10 cellular contexts compared by ENCODE assay signal in the genomic region with DNA sequence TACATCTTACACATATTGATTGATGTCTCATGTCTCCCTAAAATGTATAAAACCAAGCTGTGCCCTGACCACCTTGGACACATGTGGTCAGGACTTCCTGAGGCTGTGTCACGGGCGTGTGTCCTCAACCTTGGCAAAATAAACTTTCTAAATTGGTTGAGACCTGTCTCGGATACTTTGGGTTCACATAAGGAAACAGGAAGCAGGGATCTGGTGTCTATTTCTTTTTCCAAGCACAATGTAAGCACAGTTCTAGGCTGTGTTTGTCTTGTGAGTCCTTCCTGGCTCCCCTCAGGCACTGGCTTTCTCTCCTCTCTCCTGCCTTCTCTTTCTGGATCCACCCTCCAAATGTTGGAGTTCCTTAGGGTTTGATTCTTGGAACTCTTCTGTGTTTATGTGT. TPM values are rescaled to one million over a fixed set of nuclear protein-coding genes. Genes with fewer than 3 reads are reported as not detected.
A peak's percentile ranks its signal among the peaks of the same experiment; 100 is the strongest.
DNase-seq lines count a peak whose midpoint lies in the region; ATAC-seq and TF ChIP-seq lines count a peak whose summit lies in the region.
"Had no signal": no experiment of that assay in that cellular context is flagged by ENCODE, and none has a peak within 500 bp of the region (broad histone marks: within the 10 kb centered on the region; RNA-seq: fewer than 3 reads in every experiment).

No MANE protein-coding gene starts in this region.

- CTCF ChIA-PET in activated CD4-positive, alpha-beta T cell treated with anti-CD3 and anti-CD28 coated beads, Interleukin-2, amount 10 ng/mL, durations not matched to agents 7 days and 5 days (lab: Charles Lee): interaction anchor here (0.7 to 2.6 kb wide), 5 partner anchors 12 to 73 kb away, joined by 3 to 9 read pairs (median 4); a partner anchor contains a TSS
- CTCF ChIA-PET in WTC11 (lab: Charles Lee): interaction anchor here (4.2 kb wide), 1 partner anchor 26 kb away, joined by 87 read pairs; no protein-coding TSS in a partner anchor

- H3K4me1 Mint-ChIP-seq in activated CD4-positive, alpha-beta T cell treated with anti-CD3 and anti-CD28 coated beads, Interleukin-2, amount 10 ng/mL, durations not matched to agents 7 days and 5 days: peaks cover 61% of the 10 kb centered on the region
- peaks cover 35% of the 10 kb centered on the region for H3K4me1 Mint-ChIP-seq in WTC11
- H3K4me1 Mint-ChIP-seq in stimulated activated naive B cell treated with anti-CD40 and anti-IgM and Interleukin-4, amounts not matched to agents 10 μg/mL and 1 μg/mL and 100 μg/mL, for 72 hours: peaks cover 17 to 35% of the 10 kb centered on the region in 2 donors

- H3K27me3 ChIP-seq in esophagus (ENCODE audit: control insufficient read depth in 1 of 2, insufficient read depth in 2 of 2, low read length in 2 of 2): no peaks in the 10 kb centered on the region

- no peak for DNase-seq in activated CD4-positive, alpha-beta T cell treated with anti-CD3 and anti-CD28 coated beads, Interleukin-2, amount 10 ng/mL, durations not matched to agents 7 days and 5 days
- no peak for DNase-seq in activated CD4-positive, alpha-beta T cell treated with anti-CD3 and anti-CD28 coated beads for 1 hour
- DNase-seq in WTC11 (ENCODE audit: low spot score): no peak
- DNase-seq in stimulated activated naive B cell treated with anti-CD40 and anti-IgM and Interleukin-4, amounts not matched to agents 10 μg/mL and 1 μg/mL and 100 μg/mL, for 72 hours: no peak
- no peak for DNase-seq in NOMO-1 treated with dmso at 0.1 percent for 144 hours (lab: John Stamatoyannopoulos, UW; ENCODE audit: unreplicated experiment)
- no peak for DNase-seq in posterior cingulate gyrus
- DNase-seq: GDM1, hypothalamus had no signal

- H3K9me3 ChIP-seq in esophagus (ENCODE audit: control insufficient read depth in 2 of 2, insufficient read depth in 1 of 2, low read depth in 1 of 2, low read length in 1 of 2): no peaks in the 10 kb centered on the region

- intact Hi-C loops in posterior cingulate gyrus (cut with DNase I): no loop called here

- no peak for TF ChIP-seq CTCF in WTC11 (IDR thresholded peaks at IDR 0.05)

- peaks cover 7% of the 10 kb centered on the region for H3K9me3 Mint-ChIP-seq in activated CD4-positive, alpha-beta T cell treated with anti-CD3 and anti-CD28 coated beads, Interleukin-2, amount 10 ng/mL, durations not matched to agents 7 days and 5 days
- H3K9me3 Mint-ChIP-seq in WTC11: peaks cover 8% of the 10 kb centered on the region
- H3K9me3 Mint-ChIP-seq in stimulated activated naive B cell treated with anti-CD40 and anti-IgM and Interleukin-4, amounts not matched to agents 10 μg/mL and 1 μg/mL and 100 μg/mL, for 72 hours: peaks cover 5 to 6% of the 10 kb centered on the region in 2 donors

- no peak for ATAC-seq in WTC11
- ATAC-seq in stimulated activated naive B cell treated with anti-CD40 and anti-IgM and Interleukin-4, amounts not matched to agents 10 μg/mL and 1 μg/mL and 100 μg/mL, for 72 hours (replicated peaks): no peak
- no peak for ATAC-seq in GM21723 (IDR thresholded peaks at IDR 0.05; ENCODE audit: unreplicated experiment)

- H3K27me3 Mint-ChIP-seq in activated CD4-positive, alpha-beta T cell treated with anti-CD3 and anti-CD28 coated beads, Interleukin-2, amount 10 ng/mL, durations not matched to agents 7 days and 5 days: no peaks in the 10 kb centered on the region
- H3K27me3 Mint-ChIP-seq in WTC11 (ENCODE audit: low read depth): no peaks in the 10 kb centered on the region
- H3K27me3 Mint-ChIP-seq in stimulated activated naive B cell treated with anti-CD40 and anti-IgM and Interleukin-4, amounts not matched to agents 10 μg/mL and 1 μg/mL and 100 μg/mL, for 72 hours: no peaks in the 10 kb centered on the region

- H3K36me3 Mint-ChIP-seq in activated CD4-positive, alpha-beta T cell treated with anti-CD3 and anti-CD28 coated beads, Interleukin-2, amount 10 ng/mL, durations not matched to agents 7 days and 5 days (ENCODE audit: low read depth): peaks cover 45% of the 10 kb centered on the region
- H3K36me3 Mint-ChIP-seq in WTC11: peaks cover 13% of the 10 kb centered on the region
- peaks cover 21 to 33% of the 10 kb centered on the region in 2 donors for H3K36me3 Mint-ChIP-seq in stimulated activated naive B cell treated with anti-CD40 and anti-IgM and Interleukin-4, amounts not matched to agents 10 μg/mL and 1 μg/mL and 100 μg/mL, for 72 hours

- H3K4me1 ChIP-seq in esophagus (ENCODE audit: control insufficient read depth in 2 of 2, insufficient read depth in 2 of 2, low read length in 1 of 2): no peaks in the 10 kb centered on the region

- H3K27ac ChIP-seq in esophagus (ENCODE audit: low read depth in 2 of 2, low read length in 1 of 2): peak overlapping the region; percentile 66 to 83

- peak overlapping the region; percentile 91 for H3K27ac Mint-ChIP-seq in activated CD4-positive, alpha-beta T cell treated with anti-CD3 and anti-CD28 coated beads, Interleukin-2, amount 10 ng/mL, durations not matched to agents 7 days and 5 days
- H3K27ac Mint-ChIP-seq in WTC11: peak overlapping the region; percentile 86
- peak overlapping the region; percentile 33 for H3K27ac Mint-ChIP-seq in stimulated activated naive B cell treated with anti-CD40 and anti-IgM and Interleukin-4, amounts not matched to agents 10 μg/mL and 1 μg/mL and 100 μg/mL, for 72 hours

- no peak overlapping the region for H3K4me3 Mint-ChIP-seq in activated CD4-positive, alpha-beta T cell treated with anti-CD3 and anti-CD28 coated beads, Interleukin-2, amount 10 ng/mL, durations not matched to agents 7 days and 5 days
- no peak overlapping the region for H3K4me3 Mint-ChIP-seq in WTC11
- no peak overlapping the region for H3K4me3 Mint-ChIP-seq in stimulated activated naive B cell treated with anti-CD40 and anti-IgM and Interleukin-4, amounts not matched to agents 10 μg/mL and 1 μg/mL and 100 μg/mL, for 72 hours

- H3K36me3 ChIP-seq in esophagus (ENCODE audit: control insufficient read depth in 2 of 2, insufficient read depth in 2 of 2, low read length in 1 of 2): no peaks in the 10 kb centered on the region

- POLR2A ChIA-PET in activated CD4-positive, alpha-beta T cell treated with anti-CD3 and anti-CD28 coated beads, Interleukin-2, amount 10 ng/mL, durations not matched to agents 7 days and 5 days (lab: Charles Lee): no interaction called here
- POLR2A ChIA-PET in WTC11 (lab: Charles Lee): no interaction called here

- 13 to 33% methylated on average over 3 of the region's 3 CpGs for WGBS in esophagus, 2 donors

- no peak overlapping the region for H3K4me3 ChIP-seq in esophagus (ENCODE audit: low read depth in 1 of 2, low read length in 2 of 2)

TF ChIP-seq in WTC11, 78 proteins besides CTCF, POLR2A, EP300 and RAD21:
- TF ChIP-seq, protein P1, sequence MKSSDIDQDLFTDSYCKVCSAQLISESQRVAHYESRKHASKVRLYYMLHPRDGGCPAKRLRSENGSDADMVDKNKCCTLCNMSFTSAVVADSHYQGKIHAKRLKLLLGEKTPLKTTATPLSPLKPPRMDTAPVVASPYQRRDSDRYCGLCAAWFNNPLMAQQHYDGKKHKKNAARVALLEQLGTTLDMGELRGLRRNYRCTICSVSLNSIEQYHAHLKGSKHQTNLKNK (CRISPR knock-in tag; IDR thresholded peaks at IDR 0.05): no peak
- TF ChIP-seq, protein P2, sequence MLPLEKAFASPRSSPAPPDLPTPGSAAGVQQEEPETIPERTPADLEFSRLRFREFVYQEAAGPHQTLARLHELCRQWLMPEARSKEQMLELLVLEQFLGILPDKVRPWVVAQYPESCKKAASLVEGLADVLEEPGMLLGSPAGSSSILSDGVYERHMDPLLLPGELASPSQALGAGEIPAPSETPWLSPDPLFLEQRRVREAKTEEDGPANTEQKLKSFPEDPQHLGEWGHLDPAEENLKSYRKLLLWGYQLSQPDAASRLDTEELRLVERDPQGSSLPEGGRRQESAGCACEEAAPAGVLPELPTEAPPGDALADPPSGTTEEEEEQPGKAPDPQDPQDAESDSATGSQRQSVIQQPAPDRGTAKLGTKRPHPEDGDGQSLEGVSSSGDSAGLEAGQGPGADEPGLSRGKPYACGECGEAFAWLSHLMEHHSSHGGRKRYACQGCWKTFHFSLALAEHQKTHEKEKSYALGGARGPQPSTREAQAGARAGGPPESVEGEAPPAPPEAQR (CRISPR knock-in tag; IDR thresholded peaks at IDR 0.05): no peak
- no peak for TF ChIP-seq TEAD1 (CRISPR knock-in tag; IDR thresholded peaks at IDR 0.05)
- no peak for TF ChIP-seq SMAD4 (CRISPR knock-in tag; IDR thresholded peaks at IDR 0.05)
- TF ChIP-seq, protein P3, sequence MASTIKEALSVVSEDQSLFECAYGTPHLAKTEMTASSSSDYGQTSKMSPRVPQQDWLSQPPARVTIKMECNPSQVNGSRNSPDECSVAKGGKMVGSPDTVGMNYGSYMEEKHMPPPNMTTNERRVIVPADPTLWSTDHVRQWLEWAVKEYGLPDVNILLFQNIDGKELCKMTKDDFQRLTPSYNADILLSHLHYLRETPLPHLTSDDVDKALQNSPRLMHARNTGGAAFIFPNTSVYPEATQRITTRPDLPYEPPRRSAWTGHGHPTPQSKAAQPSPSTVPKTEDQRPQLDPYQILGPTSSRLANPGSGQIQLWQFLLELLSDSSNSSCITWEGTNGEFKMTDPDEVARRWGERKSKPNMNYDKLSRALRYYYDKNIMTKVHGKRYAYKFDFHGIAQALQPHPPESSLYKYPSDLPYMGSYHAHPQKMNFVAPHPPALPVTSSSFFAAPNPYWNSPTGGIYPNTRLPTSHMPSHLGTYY (CRISPR knock-in tag; IDR thresholded peaks at IDR 0.05): no peak
- no peak for TF ChIP-seq MXD4 (CRISPR knock-in tag; IDR thresholded peaks at IDR 0.05; ENCODE audit: borderline replicate concordance)
- TF ChIP-seq ZNF317 (CRISPR knock-in tag; IDR thresholded peaks at IDR 0.05; ENCODE audit: borderline replicate concordance, low read depth): no peak
- TF ChIP-seq, protein P4, sequence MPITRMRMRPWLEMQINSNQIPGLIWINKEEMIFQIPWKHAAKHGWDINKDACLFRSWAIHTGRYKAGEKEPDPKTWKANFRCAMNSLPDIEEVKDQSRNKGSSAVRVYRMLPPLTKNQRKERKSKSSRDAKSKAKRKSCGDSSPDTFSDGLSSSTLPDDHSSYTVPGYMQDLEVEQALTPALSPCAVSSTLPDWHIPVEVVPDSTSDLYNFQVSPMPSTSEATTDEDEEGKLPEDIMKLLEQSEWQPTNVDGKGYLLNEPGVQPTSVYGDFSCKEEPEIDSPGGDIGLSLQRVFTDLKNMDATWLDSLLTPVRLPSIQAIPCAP (CRISPR knock-in tag; IDR thresholded peaks at IDR 0.05): no peak
- TF ChIP-seq SOX15 (CRISPR knock-in tag; IDR thresholded peaks at IDR 0.05): no peak
- TF ChIP-seq ESRRA (CRISPR knock-in tag; IDR thresholded peaks at IDR 0.05; ENCODE audit: borderline replicate concordance): no peak
TF ChIP-seq in WTC11: peak in this region for 0.

RNA-seq across cellular contexts. Expression of a gene that starts 27.6 kb away (rescaled TPM):
- 1,000 to 10,000 TPM; 4,825 to 5,097 TPM for total RNA-seq in activated CD4-positive, alpha-beta T cell treated with anti-CD3 and anti-CD28 coated beads, Interleukin-2, amount 10 ng/mL, durations not matched to agents 7 days and 5 days
- total RNA-seq in WTC11 (2021): 1,861 to 2,091 TPM (median 2,076 TPM) in 3 replicates
- 1,000 to 10,000 TPM; 5,857 to 6,692 TPM for polyA plus RNA-seq in esophagus

RNA-seq across cellular contexts. Expression of a gene that starts 49.6 kb away (rescaled TPM):
- total RNA-seq in activated CD4-positive, alpha-beta T cell treated with anti-CD3 and anti-CD28 coated beads, Interleukin-2, amount 10 ng/mL, durations not matched to agents 7 days and 5 days: 10 to 100 TPM; 20.6 to 21.2 TPM
- 8.2 to 9.8 TPM (median 8.6 TPM) in 3 replicates for total RNA-seq in WTC11 (2021)
- polyA plus RNA-seq in esophagus: 1 to 10 TPM; 2.2 to 3.1 TPM

Comparison
In these comparisons a context has a peak if more than half of its experiments do, and no peak if none do; other contexts are left out.
1. H3K27ac Mint-ChIP-seq: peak in every context shown above with its lines; median percentile 91 in activated CD4-positive, alpha-beta T cell treated with anti-CD3 and anti-CD28 coated beads, Interleukin-2, amount 10 ng/mL, durations not matched to agents 7 days and 5 days; 86 in WTC11; 33 in stimulated activated naive B cell treated with anti-CD40 and anti-IgM and Interleukin-4, amounts not matched to agents 10 μg/mL and 1 μg/mL and 100 μg/mL, for 72 hours.